Comparison of ENCODE assay signal across 9 cellular contexts in the genomic region with DNA sequence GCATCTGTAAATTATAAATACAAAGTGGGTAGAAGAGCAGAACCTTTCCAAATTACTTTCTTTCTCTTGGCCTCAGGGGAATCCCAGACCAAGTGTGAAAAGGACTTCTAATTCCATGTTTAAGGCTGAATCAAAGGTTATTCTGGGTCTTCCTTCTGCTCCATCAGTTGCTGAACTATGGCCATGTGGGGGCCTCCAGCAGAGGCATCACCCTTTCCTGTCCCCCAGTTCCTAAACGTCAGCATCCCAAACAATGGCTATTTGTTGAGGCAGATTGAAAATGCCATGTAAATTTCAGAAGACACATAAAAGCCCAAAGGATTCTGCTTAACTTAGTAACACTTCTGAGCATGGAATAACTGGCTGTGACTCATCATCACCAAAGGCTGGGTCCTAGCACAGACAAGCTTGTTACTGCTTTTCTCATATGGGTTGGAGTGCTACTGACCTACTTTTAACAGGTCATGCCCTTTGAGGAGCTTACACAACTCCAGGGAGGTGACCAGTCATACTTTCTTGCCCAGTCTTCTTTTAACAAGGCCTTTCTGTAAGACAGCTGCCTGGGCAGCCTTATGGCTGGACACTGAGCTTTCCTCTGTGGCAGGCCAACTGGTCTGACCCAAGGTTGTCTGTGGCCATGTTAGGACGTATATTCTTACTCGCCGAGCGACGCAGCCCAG.
DNase-seq lines count a peak whose midpoint lies in the region; FAIRE-seq and TF ChIP-seq lines count a peak whose summit lies in the region.
"Had no signal": no experiment of that assay in that cellular context is flagged by ENCODE, and none has a peak within 500 bp of the region (broad histone marks: within the 10 kb centered on the region; RNA-seq: fewer than 3 reads in every experiment).

No MANE protein-coding gene starts in this region.

- no peak overlapping the region for H3K4me2 ChIP-seq in keratinocyte (ENCODE audit: control insufficient read depth, extremely low read depth, insufficient read depth, low read depth, low read length)

- dilution Hi-C loops in keratinocyte (cut with MboI; ENCODE audit: extremely low pct_ligation_motif_present, low sequenced_read_pairs): no loop called here

- TF ChIP-seq CTCF in brain (conservative IDR thresholded peaks at IDR 0.05): no peak
- no peak for TF ChIP-seq CTCF in keratinocyte (optimal IDR thresholded peaks at IDR 0.05 in 1 of 3, IDR thresholded peaks at IDR 0.05 in 1 of 3, conservative IDR thresholded peaks at IDR 0.05 in 1 of 3; ENCODE audit: extremely low read depth in 1 of 3, insufficient read depth in 2 of 3, low read length in 3 of 3)

- peaks cover 68% of the 10 kb centered on the region for H3K36me3 Mint-ChIP-seq in brain
- H3K36me3 Mint-ChIP-seq in immature natural killer cell: peaks cover 12 to 38% (median 24%) of the 10 kb centered on the region in 3 donors

- H3K27ac Mint-ChIP-seq in brain (peak overlapping the region in 3 of 5 experiments; percentile 38 to 83 (median 73)), immature natural killer cell (no peak overlapping the region)

- no peak overlapping the region for H3K4me3 ChIP-seq in keratinocyte (ENCODE audit: control insufficient read depth in 2 of 3, extremely low read depth in 1 of 3, insufficient read depth in 2 of 3, low read depth in 1 of 3, low read length in 3 of 3)

- H3K9ac ChIP-seq in keratinocyte (ENCODE audit: control insufficient read depth, extremely low read depth, insufficient read depth, low read length): no peak overlapping the region

- no peaks in the 10 kb centered on the region for H3K79me2 ChIP-seq in keratinocyte (ENCODE audit: control insufficient read depth, insufficient read depth, low read length)

- H3K27me3 ChIP-seq in keratinocyte (ENCODE audit: control insufficient read depth, extremely low read depth, insufficient read depth, low read length): no peaks in the 10 kb centered on the region

- DNase-seq in HTR-8/SVneo (ENCODE audit: insufficient read length, low spot score): peak; percentile 69
- DNase-seq in keratinocyte (ENCODE audit: low read depth, low spot score): no peak
- DNase-seq in substantia nigra (lab: John Stamatoyannopoulos, UW): peak in 9 of 49 donors; percentile 0 to 26 (median 12)
- DNase-seq in amniotic stem cell (lab: John Stamatoyannopoulos, UW): no peak
- no peak for DNase-seq in immature natural killer cell
- no peak for DNase-seq in stimulated activated CD4-positive, alpha-beta T cell treated with anti-CD3 and anti-CD28 coated beads, Interleukin-15, amount 100 ng/mL, for 24 hours
- no peak for DNase-seq in T-helper 2 cell

- peaks cover 5% of the 10 kb centered on the region for H4K20me1 ChIP-seq in keratinocyte (ENCODE audit: control insufficient read depth, extremely low read depth, insufficient read depth, low read length)

- H3K27me3 Mint-ChIP-seq in brain (no peaks in the 10 kb centered on the region), immature natural killer cell (ENCODE audit: low read depth in 3 of 3) (no peaks in the 10 kb centered on the region)

- H3K4me1 ChIP-seq in keratinocyte (ENCODE audit: control insufficient read depth, extremely low read depth, insufficient read depth, low read length): peaks cover 19% of the 10 kb centered on the region

- peaks cover 20 to 23% of the 10 kb centered on the region in 2 experiments for H3K36me3 ChIP-seq in keratinocyte (ENCODE audit: control insufficient read depth in 2 of 2, extremely low read depth in 1 of 2, insufficient read depth in 2 of 2, low read length in 2 of 2)

- H3K9me3 ChIP-seq in keratinocyte (ENCODE audit: control insufficient read depth, low read depth, low read length): no peaks in the 10 kb centered on the region

- no peaks in the 10 kb centered on the region for H3K9me3 Mint-ChIP-seq in brain
- no peaks in the 10 kb centered on the region for H3K9me3 Mint-ChIP-seq in immature natural killer cell

- no peak overlapping the region for H3K4me3 Mint-ChIP-seq in brain
- H3K4me3 Mint-ChIP-seq in immature natural killer cell: no peak overlapping the region

- no peaks in the 10 kb centered on the region for H3K4me1 Mint-ChIP-seq in brain
- H3K4me1 Mint-ChIP-seq in immature natural killer cell: no peaks in the 10 kb centered on the region

- H3K27ac ChIP-seq in keratinocyte (ENCODE audit: control insufficient read depth, insufficient read depth, low read length) (peak overlapping the region; percentile 20), substantia nigra (ENCODE audit: low read depth, low read length, poor library complexity, severe bottlenecking) (peak overlapping the region; percentile 46)
- H3K27ac ChIP-seq: VCaP had no signal

- H3K9me1 ChIP-seq in keratinocyte (ENCODE audit: control insufficient read depth, extremely low read depth, insufficient read depth, low read length): peaks cover 9% of the 10 kb centered on the region

- no peak overlapping the region for H2AFZ ChIP-seq in keratinocyte (ENCODE audit: control insufficient read depth, low read length)

- no peak for FAIRE-seq in HTR-8/SVneo (lab: Jason Lieb, UNC)
- peak; percentile 84 for FAIRE-seq in keratinocyte (lab: Jason Lieb, UNC)

Comparison
In these comparisons a context has a peak if more than half of its experiments do, and no peak if none do; other contexts are left out.
1. H3K27ac Mint-ChIP-seq: peak in brain (3 of 5); none in immature natural killer cell (0 of 6).